Comparison of ENCODE assay signal across 10 cellular contexts in genomic region chr22:40535642-40536041, GRCh38.
DNase-seq lines count a peak whose midpoint lies in the region; ATAC-seq and TF ChIP-seq lines count a peak whose summit lies in the region.
"Had no signal": no experiment of that assay in that cellular context is flagged by ENCODE, and none has a peak within 500 bp of the region (broad histone marks: within the 10 kb centered on the region; RNA-seq: fewer than 3 reads in every experiment).

No MANE protein-coding gene starts in this region.

- H3K27ac ChIP-seq in 22Rv1 (peak overlapping the region; percentile 55; the same call in 1 of the 2 replicates), GM23248 (peak overlapping the region; percentile 79), mesenchymal stem cell (ENCODE audit: low read length, poor library complexity, severe bottlenecking) (no peak overlapping the region)

- no peak for ATAC-seq in activated naive CD4-positive, alpha-beta T cell treated with anti-CD3 and anti-CD28 coated beads, Interleukin-2, amount 50 U/mL, for 72 hours
- ATAC-seq in HG02759 (IDR thresholded peaks at IDR 0.05; ENCODE audit: unreplicated experiment) (no peak), HG03565 (IDR thresholded peaks at IDR 0.05; ENCODE audit: unreplicated experiment) (no peak)

- no peaks in the 10 kb centered on the region for H3K9me2 ChIP-seq in GM23248 (ENCODE audit: insufficient read depth)

- no peak overlapping the region for H2BK12ac ChIP-seq in mesenchymal stem cell (ENCODE audit: low read length in 2 of 2)

- H3K4me1 ChIP-seq in GM23248 (ENCODE audit: insufficient read depth) (peaks cover 48% of the 10 kb centered on the region), mesenchymal stem cell (ENCODE audit: control insufficient read depth, insufficient read depth, low read depth, low read length) (peaks cover 3% of the 10 kb centered on the region)

- no peak overlapping the region for H3K18ac ChIP-seq in mesenchymal stem cell (ENCODE audit: low read depth in 1 of 2, low read length in 2 of 2)

- H4K91ac ChIP-seq in mesenchymal stem cell (ENCODE audit: low read length), result no peak overlapping the region

- H3K4ac ChIP-seq in mesenchymal stem cell (ENCODE audit: low read depth in 1 of 2, low read length in 2 of 2), result peak overlapping the region in 1 of 2 experiments; percentile 79

- no peak overlapping the region for H3K14ac ChIP-seq in mesenchymal stem cell (ENCODE audit: low read length in 2 of 2)

- H2AK5ac ChIP-seq in mesenchymal stem cell (ENCODE audit: low read length, severe bottlenecking), result no peak overlapping the region

- no peaks in the 10 kb centered on the region for H4K20me1 ChIP-seq in GM23248 (ENCODE audit: insufficient read depth)

- H3K4me2 ChIP-seq in GM23248 (ENCODE audit: unreplicated experiment) (peak overlapping the region; percentile 85), mesenchymal stem cell (ENCODE audit: low read length, poor library complexity, severe bottlenecking) (no peak overlapping the region)

- H3K4me3 ChIP-seq in GM23248 (no peak overlapping the region), mesenchymal stem cell (ENCODE audit: insufficient read depth in 1 of 2, low read depth in 1 of 2, low read length in 2 of 2) (no peak overlapping the region)

- H2BK120ac ChIP-seq in mesenchymal stem cell (ENCODE audit: low read depth, low read length), result peak overlapping the region; percentile 34

- peaks cover 6% of the 10 kb centered on the region for H3K79me1 ChIP-seq in mesenchymal stem cell (replicated peaks; ENCODE audit: low read length, poor library complexity, severe bottlenecking)

- H3K36me3 Mint-ChIP-seq in activated naive CD4-positive, alpha-beta T cell treated with anti-CD3 and anti-CD28 coated beads, Interleukin-2, amount 50 U/mL, for 72 hours, result peaks cover 0 to 11% of the 10 kb centered on the region in 2 donors

- H4K8ac ChIP-seq in mesenchymal stem cell (ENCODE audit: low read length), result no peak overlapping the region

- in situ Hi-C loops in GM23248 (cut with MboI), result no loop called here

- H3K23ac ChIP-seq in mesenchymal stem cell (ENCODE audit: low read length in 2 of 2), result no peak overlapping the region

- H3K27ac Mint-ChIP-seq in activated naive CD4-positive, alpha-beta T cell treated with anti-CD3 and anti-CD28 coated beads, Interleukin-2, amount 50 U/mL, for 72 hours, result peak overlapping the region; percentile 75 to 89

- H2BK15ac ChIP-seq in mesenchymal stem cell (ENCODE audit: low read depth, poor library complexity, severe bottlenecking), result no peak overlapping the region

- no peak overlapping the region for H2BK5ac ChIP-seq in mesenchymal stem cell (ENCODE audit: low read depth, low read length, poor library complexity, severe bottlenecking)

- H3K36me3 ChIP-seq in GM23248 (ENCODE audit: low read depth), result no peaks in the 10 kb centered on the region
- no peaks in the 10 kb centered on the region for H3K36me3 ChIP-seq in mesenchymal stem cell (ENCODE audit: control insufficient read depth in 1 of 2, insufficient read depth in 2 of 2, low read depth in 1 of 2, low read length in 2 of 2)

- H3K27me3 ChIP-seq in GM23248 (replicated peaks; ENCODE audit: insufficient read depth) (no peaks in the 10 kb centered on the region), mesenchymal stem cell (ENCODE audit: control insufficient read depth in 1 of 2, insufficient read depth in 1 of 2, low read length in 2 of 2) (no peaks in the 10 kb centered on the region)

- H3K9me3 ChIP-seq in GM23248 (ENCODE audit: low read depth) (no peaks in the 10 kb centered on the region), mesenchymal stem cell (ENCODE audit: control insufficient read depth, low read length) (no peaks in the 10 kb centered on the region)

- no peak for DNase-seq in GM23248
- no peak for DNase-seq in activated naive CD4-positive, alpha-beta T cell treated with anti-CD3 and anti-CD28 coated beads, Interleukin-2, amount 50 U/mL, for 72 hours (ENCODE audit: low spot score in 2 of 2)
- no peak for DNase-seq in mesenchymal stem cell
- no peak for DNase-seq in stimulated activated CD4-positive, alpha-beta T cell treated with anti-CD3 and anti-CD28 coated beads, Interleukin-4, amount 100 ng/mL, for 4 hours
- DNase-seq in HUDEP-2 (lab: John Stamatoyannopoulos, UW; ENCODE audit: unreplicated experiment in 76 of 76), result no peak
- DNase-seq: cortex of kidney; stimulated activated CD4-positive, alpha-beta T cell treated with anti-CD3 and anti-CD28 coated beads, Interleukin-12 subunit alpha, Interleukin-12 subunit beta, amount 100 ng/mL, for 4 hours had no signal

- H3K9ac ChIP-seq in GM23248 (peak overlapping the region; percentile 52), mesenchymal stem cell (ENCODE audit: low read length) (no peak overlapping the region)

- TF ChIP-seq CTCF in 22Rv1 (IDR thresholded peaks at IDR 0.05), result no peak

- no peaks in the 10 kb centered on the region for H3K9me3 Mint-ChIP-seq in activated naive CD4-positive, alpha-beta T cell treated with anti-CD3 and anti-CD28 coated beads, Interleukin-2, amount 50 U/mL, for 72 hours

- peaks cover 35% of the 10 kb centered on the region for H3F3A ChIP-seq in GM23248 (ENCODE audit: insufficient read depth)

- no peak overlapping the region for H2AFZ ChIP-seq in GM23248
- H2AFZ ChIP-seq in mesenchymal stem cell (ENCODE audit: low read depth, low read length), result no peak overlapping the region

- 54 to 63% methylated on average over 2 of the region's 2 CpGs for WGBS in GM23248 (ENCODE audit: low coverage in 1 of 2, low lambda C conversion rate in 2 of 2, missing lambda C conversion rate in 2 of 2), 2 experiments
- WGBS in mesenchymal stem cell, result 100% methylated on average over 1 of the region's 2 CpGs

- peaks cover 73% of the 10 kb centered on the region for H3K79me2 ChIP-seq in GM23248 (ENCODE audit: insufficient read depth)
